In genomic region chr3:129793947-129794318, GRCh38 we compare ENCODE assay signal across 10 cellular contexts.
DNase-seq lines count a peak whose midpoint lies in the region; ATAC-seq and FAIRE-seq lines count a peak whose summit lies in the region.
"Had no signal": no experiment of that assay in that cellular context is flagged by ENCODE, and none has a peak within 500 bp of the region (broad histone marks: within the 10 kb centered on the region; RNA-seq: fewer than 3 reads in every experiment).

No MANE protein-coding gene starts in this region.

- no peak for ATAC-seq in HG02623 (IDR thresholded peaks at IDR 0.05; ENCODE audit: unreplicated experiment)
- ATAC-seq in GM18502 (IDR thresholded peaks at IDR 0.05; ENCODE audit: poor library complexity, unreplicated experiment): no peak

- DNase-seq in CD1c-positive myeloid dendritic cell (ENCODE audit: extremely low spot score): peak; percentile 73
- DNase-seq in NCI-H1092 (lab: John Stamatoyannopoulos, UW): peak; percentile 1
- peak; percentile 59 for DNase-seq in dermis blood vessel endothelial cell
- DNase-seq in myocyte (ENCODE audit: low read depth): peak; percentile 45
- DNase-seq in RCC 7860 (ENCODE audit: low spot score): no peak
- no peak for DNase-seq in ureter (ENCODE audit: low spot score)
- DNase-seq: natural killer cell had no signal

- FAIRE-seq in RCC 7860 (lab: Jason Lieb, UNC): no peak
- FAIRE-seq: TTC549 had no signal

Comparison
In these comparisons a context has a peak if more than half of its experiments do, and no peak if none do; other contexts are left out.
1. DNase-seq: peak in CD1c-positive myeloid dendritic cell (single experiment), NCI-H1092 (single experiment), dermis blood vessel endothelial cell (single experiment) and myocyte (single experiment); none in RCC 7860 (single experiment) and ureter (single experiment).